In genomic region chrX:48468693-48469691, GRCh38 we compare ENCODE assay signal across 9 cellular contexts. TPM values are rescaled to one million over a fixed set of nuclear protein-coding genes. Genes with fewer than 3 reads are reported as not detected.
DNase-seq lines count a peak whose midpoint lies in the region; ATAC-seq, FAIRE-seq and TF ChIP-seq lines count a peak whose summit lies in the region.
"Had no signal": no experiment of that assay in that cellular context is flagged by ENCODE, and none has a peak within 500 bp of the region (broad histone marks: within the 10 kb centered on the region; RNA-seq: fewer than 3 reads in every experiment).

No MANE protein-coding gene starts in this region.

- peak; percentile 39 for DNase-seq in GM10266 (ENCODE audit: extremely low spot score)
- peak; percentile 11 to 34 for DNase-seq in Kasumi-1 (lab: John Stamatoyannopoulos, UW)
- no peak for DNase-seq in keratinocyte (ENCODE audit: low read depth, low spot score)
- DNase-seq in stimulated activated naive CD8-positive, alpha-beta T cell treated with anti-CD3 and anti-CD28 coated beads, Interleukin-15, amount 100 ng/mL, for 72 hours = peak; percentile 19 to 37
- no peak for DNase-seq in BE2C

- H3K79me2 ChIP-seq in keratinocyte (ENCODE audit: control insufficient read depth, insufficient read depth, low read length) = peaks cover 35% of the 10 kb centered on the region

- H3K4me3 Mint-ChIP-seq in activated T-helper 17 cell treated with anti-CD3 and anti-CD28 coated beads, Interleukin-2, amount 50 U/mL, for 72 hours = peak overlapping the region; percentile 98
- peak overlapping the region; percentile 90 to 92 for H3K4me3 Mint-ChIP-seq in stimulated activated naive CD8-positive, alpha-beta T cell treated with anti-CD3 and anti-CD28 coated beads, Interleukin-15, amount 100 ng/mL, for 72 hours

- H3K4me2 ChIP-seq in keratinocyte (ENCODE audit: control insufficient read depth, extremely low read depth, insufficient read depth, low read depth, low read length) = peak overlapping the region; percentile 75

- H2AFZ ChIP-seq in keratinocyte (ENCODE audit: control insufficient read depth, low read length) = no peak overlapping the region

- H3K4me1 Mint-ChIP-seq in activated T-helper 17 cell treated with anti-CD3 and anti-CD28 coated beads, Interleukin-2, amount 50 U/mL, for 72 hours = peaks cover 20% of the 10 kb centered on the region
- peaks cover 48% of the 10 kb centered on the region for H3K4me1 Mint-ChIP-seq in stimulated activated naive CD8-positive, alpha-beta T cell treated with anti-CD3 and anti-CD28 coated beads, Interleukin-15, amount 100 ng/mL, for 72 hours

- H3K36me3 Mint-ChIP-seq in activated T-helper 17 cell treated with anti-CD3 and anti-CD28 coated beads, Interleukin-2, amount 50 U/mL, for 72 hours (ENCODE audit: low read depth) = peaks cover 52% of the 10 kb centered on the region

- peaks cover 2% of the 10 kb centered on the region for H4K20me1 ChIP-seq in keratinocyte (ENCODE audit: control insufficient read depth, extremely low read depth, insufficient read depth, low read length)

- peak overlapping the region; percentile 58 to 80 (median 64) for H3K4me3 ChIP-seq in keratinocyte (ENCODE audit: control insufficient read depth in 2 of 3, extremely low read depth in 1 of 3, insufficient read depth in 2 of 3, low read depth in 1 of 3, low read length in 3 of 3)
- H3K4me3 ChIP-seq in BE2C (ENCODE audit: low read depth, low read length) = no peak overlapping the region

- FAIRE-seq in keratinocyte (lab: Jason Lieb, UNC) = no peak
- FAIRE-seq: pancreas had no signal

- dilution Hi-C loops in keratinocyte (cut with MboI; ENCODE audit: extremely low pct_ligation_motif_present, low sequenced_read_pairs) = no loop called here

- H3K27ac Mint-ChIP-seq in activated T-helper 17 cell treated with anti-CD3 and anti-CD28 coated beads, Interleukin-2, amount 50 U/mL, for 72 hours = peak overlapping the region; percentile 97
- H3K27ac Mint-ChIP-seq in stimulated activated naive CD8-positive, alpha-beta T cell treated with anti-CD3 and anti-CD28 coated beads, Interleukin-15, amount 100 ng/mL, for 72 hours = peak overlapping the region; percentile 96 to 99

- H3K36me3 ChIP-seq in keratinocyte (ENCODE audit: control insufficient read depth in 2 of 2, extremely low read depth in 1 of 2, insufficient read depth in 2 of 2, low read length in 2 of 2) (peaks cover 0 to 9% of the 10 kb centered on the region in 2 experiments), BE2C (no peaks in the 10 kb centered on the region)
- H3K36me3 ChIP-seq: pancreas had no signal

- H3K9me3 Mint-ChIP-seq in activated T-helper 17 cell treated with anti-CD3 and anti-CD28 coated beads, Interleukin-2, amount 50 U/mL, for 72 hours = no peaks in the 10 kb centered on the region
- H3K9me3 Mint-ChIP-seq in stimulated activated naive CD8-positive, alpha-beta T cell treated with anti-CD3 and anti-CD28 coated beads, Interleukin-15, amount 100 ng/mL, for 72 hours = no peaks in the 10 kb centered on the region

- peak; percentile 42 for ATAC-seq in activated T-helper 17 cell treated with anti-CD3 and anti-CD28 coated beads, Interleukin-2, amount 50 U/mL, for 72 hours (replicated peaks)
- peak; percentile 52 for ATAC-seq in stimulated activated naive CD8-positive, alpha-beta T cell treated with anti-CD3 and anti-CD28 coated beads, Interleukin-15, amount 100 ng/mL, for 72 hours
- no peak for ATAC-seq in HG03159 (IDR thresholded peaks at IDR 0.05; ENCODE audit: unreplicated experiment)
- no peak for ATAC-seq in GM18870 (IDR thresholded peaks at IDR 0.05; ENCODE audit: unreplicated experiment)

- no peaks in the 10 kb centered on the region for H3K9me1 ChIP-seq in keratinocyte (ENCODE audit: control insufficient read depth, extremely low read depth, insufficient read depth, low read length)

- H3K4me1 ChIP-seq in keratinocyte (ENCODE audit: control insufficient read depth, extremely low read depth, insufficient read depth, low read length) (peaks cover 25% of the 10 kb centered on the region), BE2C (no peaks in the 10 kb centered on the region)
- H3K4me1 ChIP-seq: pancreas had no signal

- H3K9me3 ChIP-seq in keratinocyte (ENCODE audit: control insufficient read depth, low read depth, low read length) (peaks cover 8% of the 10 kb centered on the region), BE2C (no peaks in the 10 kb centered on the region)
- H3K9me3 ChIP-seq: pancreas had no signal

- peak overlapping the region; percentile 86 for H3K27ac ChIP-seq in keratinocyte (ENCODE audit: control insufficient read depth, insufficient read depth, low read length)

- H3K27me3 Mint-ChIP-seq in activated T-helper 17 cell treated with anti-CD3 and anti-CD28 coated beads, Interleukin-2, amount 50 U/mL, for 72 hours = no peaks in the 10 kb centered on the region
- no peaks in the 10 kb centered on the region for H3K27me3 Mint-ChIP-seq in stimulated activated naive CD8-positive, alpha-beta T cell treated with anti-CD3 and anti-CD28 coated beads, Interleukin-15, amount 100 ng/mL, for 72 hours

- H3K27me3 ChIP-seq in keratinocyte (ENCODE audit: control insufficient read depth, extremely low read depth, insufficient read depth, low read length) = no peaks in the 10 kb centered on the region
- no peaks in the 10 kb centered on the region for H3K27me3 ChIP-seq in BE2C
- H3K27me3 ChIP-seq: pancreas had no signal

- H3K9ac ChIP-seq in keratinocyte (ENCODE audit: control insufficient read depth, extremely low read depth, insufficient read depth, low read length) = peak overlapping the region; percentile 87

- TF ChIP-seq CTCF in GM10266 (IDR thresholded peaks at IDR 0.05; ENCODE audit: control insufficient read depth, insufficient read depth, low read depth, missing control alignments) = peak; percentile 37
- no peak for TF ChIP-seq CTCF in keratinocyte (optimal IDR thresholded peaks at IDR 0.05 in 1 of 3, IDR thresholded peaks at IDR 0.05 in 1 of 3, conservative IDR thresholded peaks at IDR 0.05 in 1 of 3; ENCODE audit: extremely low read depth in 1 of 3, insufficient read depth in 2 of 3, low read length in 3 of 3)
- TF ChIP-seq CTCF in BE2C (IDR thresholded peaks at IDR 0.05; ENCODE audit: low read depth, low read length) = no peak

RNA-seq across cellular contexts. Expression of gene SLC38A5, which starts 1.1 kb away (rescaled TPM):
- total RNA-seq in activated T-helper 17 cell treated with anti-CD3 and anti-CD28 coated beads, Interleukin-2, amount 50 U/mL, for 72 hours = 100 to 1,000 TPM; 130 to 170 TPM
- polyA plus RNA-seq in keratinocyte = 199 to 339 TPM (median 316 TPM) in 3 replicates
- polyA plus RNA-seq in keratinocyte (2011; ENCODE audit: low read depth) = 26.1 TPM
- 164 and 221 TPM in 2 replicates for polyA plus RNA-seq in keratinocyte (2011; cell fraction: cytosol; rRNA removed)
- polyA plus RNA-seq in keratinocyte (2011; cell fraction: nucleus; rRNA removed) = 409 and 483 TPM in 2 replicates
- polyA plus RNA-seq in keratinocyte (2012; ENCODE audit: low replicate concordance) = 162 and 248 TPM in 2 replicates
- 359 to 676 TPM (median 535 TPM) in 3 replicates for polyA minus RNA-seq in keratinocyte
- polyA minus RNA-seq in keratinocyte (2011; cell fraction: cytosol; rRNA and poly(A)+ RNA removed) = 341 TPM
- polyA minus RNA-seq in keratinocyte (2011; cell fraction: nucleus; rRNA and poly(A)+ RNA removed) = 236 and 272 TPM in 2 replicates
- 0.56 TPM for polyA plus RNA-seq in BE2C (2012; ENCODE audit: insufficient read depth, insufficient read length, low read depth)

RNA-seq across cellular contexts. Expression of gene FTSJ1, which starts 7.0 kb away (rescaled TPM):
- total RNA-seq in activated T-helper 17 cell treated with anti-CD3 and anti-CD28 coated beads, Interleukin-2, amount 50 U/mL, for 72 hours = 10 to 100 TPM; 59.8 to 93.5 TPM
- 60.6 to 93.4 TPM (median 62.7 TPM) in 3 replicates for polyA plus RNA-seq in keratinocyte
- 23.6 TPM for polyA plus RNA-seq in keratinocyte (2011; ENCODE audit: low read depth)
- polyA plus RNA-seq in keratinocyte (2011; cell fraction: cytosol; rRNA removed) = 66.6 and 70.9 TPM in 2 replicates
- polyA plus RNA-seq in keratinocyte (2011; cell fraction: nucleus; rRNA removed) = 100 and 105 TPM in 2 replicates
- 48.1 and 100.0 TPM in 2 replicates for polyA plus RNA-seq in keratinocyte (2012; ENCODE audit: low replicate concordance)
- 49.7 to 131 TPM (median 62.3 TPM) in 3 replicates for polyA minus RNA-seq in keratinocyte
- 51.6 TPM for polyA minus RNA-seq in keratinocyte (2011; cell fraction: cytosol; rRNA and poly(A)+ RNA removed)
- polyA minus RNA-seq in keratinocyte (2011; cell fraction: nucleus; rRNA and poly(A)+ RNA removed) = 30.8 and 31.5 TPM in 2 replicates
- 122 TPM for polyA plus RNA-seq in BE2C (2012; ENCODE audit: insufficient read depth, insufficient read length, low read depth)

RNA-seq across cellular contexts. Expression of gene PORCN, which starts 39.8 kb away (rescaled TPM):
- 1 to 10 TPM; 8.9 to 9.4 TPM for total RNA-seq in activated T-helper 17 cell treated with anti-CD3 and anti-CD28 coated beads, Interleukin-2, amount 50 U/mL, for 72 hours
- 52.2 to 78.4 TPM (median 69.3 TPM) in 3 replicates for polyA plus RNA-seq in keratinocyte
- polyA plus RNA-seq in keratinocyte (2011; ENCODE audit: low read depth) = 5.2 TPM
- 53.0 and 92.1 TPM in 2 replicates for polyA plus RNA-seq in keratinocyte (2011; cell fraction: cytosol; rRNA removed)
- polyA plus RNA-seq in keratinocyte (2011; cell fraction: nucleus; rRNA removed) = 110 and 141 TPM in 2 replicates
- 33.1 and 77.2 TPM in 2 replicates for polyA plus RNA-seq in keratinocyte (2012; ENCODE audit: low replicate concordance)
- polyA minus RNA-seq in keratinocyte = 84.1 to 260 TPM (median 90.0 TPM) in 3 replicates
- polyA minus RNA-seq in keratinocyte (2011; cell fraction: cytosol; rRNA and poly(A)+ RNA removed) = 109 TPM
- 55.9 and 76.4 TPM in 2 replicates for polyA minus RNA-seq in keratinocyte (2011; cell fraction: nucleus; rRNA and poly(A)+ RNA removed)
- 27.1 TPM for polyA plus RNA-seq in BE2C (2012; ENCODE audit: insufficient read depth, insufficient read length, low read depth)

RNA-seq across cellular contexts. Expression of gene EBP, which starts 52.6 kb away (rescaled TPM):
- total RNA-seq in activated T-helper 17 cell treated with anti-CD3 and anti-CD28 coated beads, Interleukin-2, amount 50 U/mL, for 72 hours = 100 to 1,000 TPM; 104 to 213 TPM
- polyA plus RNA-seq in keratinocyte = 157 to 285 TPM (median 194 TPM) in 3 replicates
- 30.6 TPM for polyA plus RNA-seq in keratinocyte (2011; ENCODE audit: low read depth)
- polyA plus RNA-seq in keratinocyte (2011; cell fraction: cytosol; rRNA removed) = 89.5 and 123 TPM in 2 replicates
- 173 and 180 TPM in 2 replicates for polyA plus RNA-seq in keratinocyte (2011; cell fraction: nucleus; rRNA removed)
- polyA plus RNA-seq in keratinocyte (2012; ENCODE audit: low replicate concordance) = 87.8 and 273 TPM in 2 replicates
- polyA minus RNA-seq in keratinocyte = 265 to 582 TPM (median 337 TPM) in 3 replicates
- 143 TPM for polyA minus RNA-seq in keratinocyte (2011; cell fraction: cytosol; rRNA and poly(A)+ RNA removed)
- 55.9 and 60.6 TPM in 2 replicates for polyA minus RNA-seq in keratinocyte (2011; cell fraction: nucleus; rRNA and poly(A)+ RNA removed)
- polyA plus RNA-seq in BE2C (2012; ENCODE audit: insufficient read depth, insufficient read length, low read depth) = 208 TPM

RNA-seq across cellular contexts. Expression of gene SSX4B, which starts 57.2 kb away (rescaled TPM):
- total RNA-seq in activated T-helper 17 cell treated with anti-CD3 and anti-CD28 coated beads, Interleukin-2, amount 50 U/mL, for 72 hours = not detected
- not detected in 3 replicates for polyA plus RNA-seq in keratinocyte
- polyA plus RNA-seq in keratinocyte (2011; ENCODE audit: low read depth) = not detected
- polyA plus RNA-seq in keratinocyte (2011; cell fraction: cytosol; rRNA removed) = not detected in 2 replicates
- not detected in 2 replicates for polyA plus RNA-seq in keratinocyte (2011; cell fraction: nucleus; rRNA removed)
- polyA plus RNA-seq in keratinocyte (2012; ENCODE audit: low replicate concordance) = not detected in 2 replicates
- not detected in 3 replicates for polyA minus RNA-seq in keratinocyte
- not detected for polyA minus RNA-seq in keratinocyte (2011; cell fraction: cytosol; rRNA and poly(A)+ RNA removed)
- not detected in 2 replicates for polyA minus RNA-seq in keratinocyte (2011; cell fraction: nucleus; rRNA and poly(A)+ RNA removed)
- not detected for polyA plus RNA-seq in BE2C (2012; ENCODE audit: insufficient read depth, insufficient read length, low read depth)
- total RNA-seq: pancreas had no signal
- polyA plus RNA-seq: pancreas had no signal

Comparison
In these comparisons a context has a peak if more than half of its experiments do, and no peak if none do; other contexts are left out.
1. DNase-seq: peak in GM10266 (single experiment), Kasumi-1 (2 of 2) and stimulated activated naive CD8-positive, alpha-beta T cell treated with anti-CD3 and anti-CD28 coated beads, Interleukin-15, amount 100 ng/mL, for 72 hours (2 of 2); none in keratinocyte (single experiment) and BE2C (single experiment).
2. ATAC-seq: peak in activated T-helper 17 cell treated with anti-CD3 and anti-CD28 coated beads, Interleukin-2, amount 50 U/mL, for 72 hours (single experiment) and stimulated activated naive CD8-positive, alpha-beta T cell treated with anti-CD3 and anti-CD28 coated beads, Interleukin-15, amount 100 ng/mL, for 72 hours (single experiment); none in HG03159 (single experiment) and GM18870 (single experiment).